Comparison of ENCODE assay signal across 17 cellular contexts in genomic region chr5:149410071-149410470, GRCh38. TPM values are rescaled to one million over a fixed set of nuclear protein-coding genes. Genes with fewer than 3 reads are reported as not detected.
DNase-seq lines count a peak whose midpoint lies in the region; TF ChIP-seq lines count a peak whose summit lies in the region.
"Had no signal": no experiment of that assay in that cellular context is flagged by ENCODE, and none has a peak within 500 bp of the region (broad histone marks: within the 10 kb centered on the region; RNA-seq: fewer than 3 reads in every experiment).

No MANE protein-coding gene starts in this region.

- H3K36me3 ChIP-seq in duodenal mucosa (ENCODE audit: control insufficient read depth in 1 of 2, insufficient read depth in 2 of 2, low read length in 2 of 2) (no peaks in the 10 kb centered on the region), suprapubic skin (no peaks in the 10 kb centered on the region)
- H3K36me3 ChIP-seq: BLaER1 had no signal

- no peaks in the 10 kb centered on the region for H3K27me3 Mint-ChIP-seq in mesothelial cell of epicardium (ENCODE audit: low read depth)
- H3K27me3 Mint-ChIP-seq: activated naive CD8-positive, alpha-beta T cell treated with anti-CD3 and anti-CD28 coated beads, Interleukin-2, amount 50 U/mL, for 24 hours had no signal

- H3K4me1 Mint-ChIP-seq in mesothelial cell of epicardium: peaks cover 59% of the 10 kb centered on the region
- H3K4me1 Mint-ChIP-seq: activated naive CD8-positive, alpha-beta T cell treated with anti-CD3 and anti-CD28 coated beads, Interleukin-2, amount 50 U/mL, for 24 hours had no signal

- peak overlapping the region; percentile 72 for H3K4me3 Mint-ChIP-seq in mesothelial cell of epicardium
- H3K4me3 Mint-ChIP-seq: activated naive CD8-positive, alpha-beta T cell treated with anti-CD3 and anti-CD28 coated beads, Interleukin-2, amount 50 U/mL, for 24 hours; natural killer cell treated with Interleukin-12 subunit alpha and Interleukin-12 subunit beta and Interleukin-15 and Interleukin-18, amount 100 ng/mL, for 72 hours had no signal

- no peaks in the 10 kb centered on the region for H3K9me3 Mint-ChIP-seq in mesothelial cell of epicardium
- H3K9me3 Mint-ChIP-seq: activated naive CD8-positive, alpha-beta T cell treated with anti-CD3 and anti-CD28 coated beads, Interleukin-2, amount 50 U/mL, for 24 hours; natural killer cell treated with Interleukin-12 subunit alpha and Interleukin-12 subunit beta and Interleukin-15 and Interleukin-18, amount 100 ng/mL, for 72 hours had no signal

- no peaks in the 10 kb centered on the region for H3K36me3 Mint-ChIP-seq in mesothelial cell of epicardium
- H3K36me3 Mint-ChIP-seq: natural killer cell treated with Interleukin-12 subunit alpha and Interleukin-12 subunit beta and Interleukin-15 and Interleukin-18, amount 100 ng/mL, for 72 hours had no signal

- DNase-seq in HFF-Myc (ENCODE audit: extremely low read depth, low read depth): no peak
- DNase-seq in mesothelial cell of epicardium (ENCODE audit: low spot score in 2 of 2, unreplicated experiment in 2 of 2): no peak
- DNase-seq in suprapubic skin (ENCODE audit: low spot score in 2 of 2): no peak
- no peak for DNase-seq in NCI-H2171 (lab: John Stamatoyannopoulos, UW)
- no peak for DNase-seq in NCI-H187 (lab: John Stamatoyannopoulos, UW)
- DNase-seq in SHP77 treated with DMSO at 0.1 percent for 48 hours (lab: John Stamatoyannopoulos, UW): no peak
- no peak for DNase-seq in stimulated activated CD4-positive, alpha-beta T cell treated with anti-CD3 and anti-CD28 coated beads, Interleukin-4, amount 100 ng/mL, for 4 hours
- DNase-seq: activated naive CD8-positive, alpha-beta T cell treated with anti-CD3 and anti-CD28 coated beads, Interleukin-2, amount 50 U/mL, for 24 hours; DMS79 treated with DMSO at 0.1 percent for 48 hours; NCI-H1417; NCI-H446 treated with DMSO at 0.1 percent for 48 hours had no signal

- H3K9me3 ChIP-seq in duodenal mucosa (ENCODE audit: control insufficient read depth in 1 of 2, low read length in 2 of 2) (no peaks in the 10 kb centered on the region), suprapubic skin (no peaks in the 10 kb centered on the region)
- H3K9me3 ChIP-seq: BLaER1 had no signal

- peak overlapping the region; percentile 27 for H3K27ac ChIP-seq in duodenal mucosa (ENCODE audit: low read depth, low read length)
- peak overlapping the region; percentile 31 for H3K27ac ChIP-seq in suprapubic skin
- H3K27ac ChIP-seq: BLaER1 had no signal

- TF ChIP-seq POLR2A in suprapubic skin (IDR thresholded peaks at IDR 0.05): no peak

- H3K9ac ChIP-seq in duodenal mucosa (ENCODE audit: low read depth in 1 of 2, low read length in 2 of 2): peak overlapping the region; percentile 32 to 63
- H3K9ac ChIP-seq: BLaER1 had no signal

- H3K4me1 ChIP-seq in duodenal mucosa (ENCODE audit: control insufficient read depth in 1 of 2, insufficient read depth in 2 of 2, low read length in 2 of 2) (peaks cover 8 to 12% of the 10 kb centered on the region in 2 donors), suprapubic skin (peaks cover 9% of the 10 kb centered on the region)

- H3K27me3 ChIP-seq in duodenal mucosa (ENCODE audit: control insufficient read depth in 1 of 2, insufficient read depth in 2 of 2, low read length in 2 of 2) (no peaks in the 10 kb centered on the region), suprapubic skin (no peaks in the 10 kb centered on the region)
- H3K27me3 ChIP-seq: BLaER1 had no signal

- peak overlapping the region; percentile 64 for H3K27ac Mint-ChIP-seq in mesothelial cell of epicardium
- H3K27ac Mint-ChIP-seq: activated naive CD8-positive, alpha-beta T cell treated with anti-CD3 and anti-CD28 coated beads, Interleukin-2, amount 50 U/mL, for 24 hours; natural killer cell treated with Interleukin-12 subunit alpha and Interleukin-12 subunit beta and Interleukin-15 and Interleukin-18, amount 100 ng/mL, for 72 hours had no signal

- no peak for TF ChIP-seq CTCF in HFF-Myc (IDR thresholded peaks at IDR 0.05; ENCODE audit: low read depth, low read length, missing control alignments)
- no peak for TF ChIP-seq CTCF in mesothelial cell of epicardium (IDR thresholded peaks at IDR 0.05; ENCODE audit: unreplicated experiment)
- TF ChIP-seq CTCF in suprapubic skin (IDR thresholded peaks at IDR 0.05): no peak

- H3K4me3 ChIP-seq in HFF-Myc (replicated peaks; ENCODE audit: low read depth, low read length) (peak overlapping the region; percentile 64), duodenal mucosa (ENCODE audit: low read depth in 1 of 2, low read length in 2 of 2) (peak overlapping the region; percentile 44 to 71), suprapubic skin (peak overlapping the region; percentile 42)
- H3K4me3 ChIP-seq: BLaER1 had no signal

- no peak for TF ChIP-seq EP300 in suprapubic skin (IDR thresholded peaks at IDR 0.05)

- WGBS in suprapubic skin: 87% methylated on average over 2 of the region's 7 CpGs

RNA-seq across cellular contexts. Expression of gene IL17B, which starts 31.0 kb away (rescaled TPM):
- total RNA-seq in mesothelial cell of epicardium (0.34 TPM in 1 of 3 replicates, not detected in the others), suprapubic skin (not detected)
- total RNA-seq: dermis microvascular lymphatic vessel endothelial cell; frontal cortex; natural killer cell treated with Interleukin-12 subunit alpha and Interleukin-12 subunit beta and Interleukin-15 and Interleukin-18, amount 100 ng/mL, for 72 hours; ureter had no signal

RNA-seq across cellular contexts. Expression of gene PCYOX1L, which starts 52.2 kb away (rescaled TPM):
- total RNA-seq in mesothelial cell of epicardium (23.2 to 23.6 TPM (median 23.5 TPM) in 3 replicates), suprapubic skin (10 to 100 TPM in 1 of 4 donors, 1 to 10 TPM in 3; 4.5 to 11.8 (median 5.8) TPM)
